ENCODE assay signal across 6 cellular contexts in genomic region chr9:136766410-136767120, GRCh38.
A peak's percentile ranks its signal among the peaks of the same experiment; 100 is the strongest.
DNase-seq lines count a peak whose midpoint lies in the region; ATAC-seq and TF ChIP-seq lines count a peak whose summit lies in the region.
"Not testable (repeated sequence)": the region's sequence is repeated elsewhere in the genome, so short reads cannot be mapped to it uniquely, and the experiment has no call there.

No MANE protein-coding gene starts in this region.

- not testable (repeated sequence) for H3K27ac ChIP-seq in substantia nigra (ENCODE audit: low read depth, low read length, poor library complexity, severe bottlenecking)

- H3K27me3 Mint-ChIP-seq in memory B cell = not testable (repeated sequence)

- peak; percentile 30 for ATAC-seq in memory B cell (ENCODE audit: low read depth)

- not testable (repeated sequence) for H3K36me3 Mint-ChIP-seq in memory B cell

- H3K27ac Mint-ChIP-seq in memory B cell = peak overlapping the region; percentile 93

- not testable (repeated sequence) for H3K9me3 Mint-ChIP-seq in memory B cell

- TF ChIP-seq CTCF in GM12872 (IDR thresholded peaks at IDR 0.05; ENCODE audit: insufficient read depth, low read depth, low read length) = peak; percentile 59

- DNase-seq in NCI-H2196 treated with DMSO at 0.1 percent for 48 hours (lab: John Stamatoyannopoulos, UW; ENCODE audit: unreplicated experiment) (peak; percentile 39), cerebellar cortex (ENCODE audit: low spot score) (peak; percentile 81), memory B cell (ENCODE audit: low spot score in 2 of 2) (peak; percentile 75 to 77), substantia nigra (lab: John Stamatoyannopoulos, UW) (peak in 27 of 49 donors; percentile 11 to 76 (median 34))
- DNase-seq in activated CD4-positive, CD25-positive, alpha-beta regulatory T cell (lab: John Stamatoyannopoulos, UW) = peak in 3 of 4 experiments; percentile 31 to 40 (median 35)

- H3K4me3 Mint-ChIP-seq in memory B cell = peak overlapping the region; percentile 62

- peaks cover 28% of the 10 kb centered on the region for H3K4me1 Mint-ChIP-seq in memory B cell
